In the genomic region with DNA sequence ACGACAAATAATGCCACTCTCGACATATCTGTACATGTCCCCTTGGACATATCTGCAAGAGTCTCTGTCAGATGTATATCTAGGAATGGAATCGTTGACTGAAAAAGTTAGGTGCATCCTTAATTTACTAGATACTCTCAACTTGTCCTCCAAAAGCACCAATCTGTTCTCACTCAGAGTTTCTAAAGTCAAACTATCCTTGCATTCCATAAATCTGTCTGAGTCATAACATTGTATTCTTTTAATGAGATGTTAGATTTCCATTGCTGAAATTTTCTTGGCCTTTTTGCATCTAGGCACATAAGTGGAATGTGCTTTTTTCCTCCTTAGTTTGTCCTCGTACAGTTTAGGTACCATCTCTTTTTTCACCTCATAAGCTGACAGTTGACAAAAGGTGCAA, we compare ENCODE assay signal across 21 cellular contexts.
DNase-seq lines count a peak whose midpoint lies in the region; ATAC-seq and TF ChIP-seq lines count a peak whose summit lies in the region.
"Had no signal": no experiment of that assay in that cellular context is flagged by ENCODE, and none has a peak within 500 bp of the region (broad histone marks: within the 10 kb centered on the region; RNA-seq: fewer than 3 reads in every experiment).

No MANE protein-coding gene starts in this region.

- H3K4me3 ChIP-seq in AG10803 (ENCODE audit: low read length) (no peak overlapping the region), fibroblast of mammary gland (ENCODE audit: control insufficient read depth, low read depth, low read length) (no peak overlapping the region)
- H3K4me3 ChIP-seq: BLaER1 had no signal

- no peak for ATAC-seq in stimulated activated naive CD8-positive, alpha-beta T cell treated with anti-CD3 and anti-CD28 coated beads, Interleukin-15, Interleukin-2, amounts not matched to agents 100 U/mL and 50 U/mL, for 24 hours

- DNase-seq in AG10803 (ENCODE audit: low read depth) (peak; percentile 14), HCEC 1CT (peak; percentile 19), RPMI7951 (ENCODE audit: low read depth) (peak; percentile 15), fibroblast of mammary gland (ENCODE audit: low read depth) (peak; percentile 10), SKM-1 (lab: John Stamatoyannopoulos, UW; ENCODE audit: unreplicated experiment) (no peak), kidney tubule cell (ENCODE audit: low spot score) (no peak)
- no peak for DNase-seq in stimulated activated naive CD8-positive, alpha-beta T cell treated with anti-CD3 and anti-CD28 coated beads, Interleukin-15, Interleukin-2, amounts not matched to agents 100 U/mL and 50 U/mL, for 24 hours
- DNase-seq in activated effector memory CD4-positive, alpha-beta T cell treated with anti-CD3 and anti-CD28 coated beads, Interleukin-2, amount 50 U/mL, for 16 hours, result no peak
- DNase-seq: CD4-positive, alpha-beta T cell; COR-L47; DND-41; KBM-7; NCI-H1092 treated with DMSO at 0.1 percent for 48 hours; NCI-H1436 treated with DMSO at 0.1 percent for 48 hours; NCI-H2029; NCI-H2171 treated with DMSO at 0.1 percent for 48 hours; NCI-H446 treated with DMSO at 0.1 percent for 48 hours; NCI-H526 treated with DMSO at 0.1 percent for 48 hours; SIG-M5; SK-N-SH had no signal

- TF ChIP-seq CTCF in AG10803 (conservative IDR thresholded peaks at IDR 0.05; ENCODE audit: low read length) (no peak), fibroblast of mammary gland (conservative IDR thresholded peaks at IDR 0.05; ENCODE audit: control insufficient read depth, insufficient read depth, low read depth, low read length) (no peak)

Comparison
In these comparisons a context has a peak if more than half of its experiments do, and no peak if none do; other contexts are left out.
1. DNase-seq: peak in AG10803 (single experiment), HCEC 1CT (single experiment), RPMI7951 (single experiment) and fibroblast of mammary gland (single experiment); none in stimulated activated naive CD8-positive, alpha-beta T cell treated with anti-CD3 and anti-CD28 coated beads, Interleukin-15, Interleukin-2, amounts not matched to agents 100 U/mL and 50 U/mL, for 24 hours (single experiment), SKM-1 (single experiment), activated effector memory CD4-positive, alpha-beta T cell treated with anti-CD3 and anti-CD28 coated beads, Interleukin-2, amount 50 U/mL, for 16 hours (single experiment) and kidney tubule cell (single experiment).